22 cellular contexts compared by ENCODE assay signal in the genomic region with DNA sequence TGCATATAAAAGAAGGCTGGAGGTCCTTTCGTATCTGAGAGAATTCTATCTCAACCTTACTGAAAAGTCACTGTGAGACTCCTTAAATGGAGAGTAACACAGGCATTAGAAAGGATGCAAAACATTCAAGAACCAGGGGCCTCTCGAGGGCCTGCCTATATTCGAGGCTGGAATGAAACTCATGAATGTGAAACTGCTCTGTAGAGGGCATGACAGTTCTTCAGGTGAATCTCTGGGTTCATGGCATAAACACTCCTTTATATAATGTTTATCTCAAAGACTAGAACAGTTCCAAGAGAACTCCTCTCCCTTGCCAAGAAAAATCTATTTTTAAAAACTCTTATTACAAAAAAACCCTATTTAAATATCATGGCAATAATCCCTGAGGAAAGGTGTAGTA.
DNase-seq lines count a peak whose midpoint lies in the region; ATAC-seq, FAIRE-seq and TF ChIP-seq lines count a peak whose summit lies in the region.
"Had no signal": no experiment of that assay in that cellular context is flagged by ENCODE, and none has a peak within 500 bp of the region (broad histone marks: within the 10 kb centered on the region; RNA-seq: fewer than 3 reads in every experiment).

No MANE protein-coding gene starts in this region.

- no peaks in the 10 kb centered on the region for H3K27me3 ChIP-seq in liver (ENCODE audit: control insufficient read depth in 4 of 4, insufficient read depth in 4 of 4, low read length in 3 of 4)
- H3K27me3 ChIP-seq in HepG2 (ENCODE audit: control insufficient read depth in 1 of 2, insufficient read depth in 2 of 2, low read length in 2 of 2): peaks cover 0 to 8% of the 10 kb centered on the region in 2 experiments; a peak in 1 of 5 replicates
- no peaks in the 10 kb centered on the region for H3K27me3 ChIP-seq in OCI-LY3 (ENCODE audit: low read depth, low read length)
- H3K27me3 ChIP-seq in heart right ventricle: no peaks in the 10 kb centered on the region

- H3K4me2 ChIP-seq in HepG2 (ENCODE audit: low read depth, low read length) (no peak overlapping the region), OCI-LY3 (ENCODE audit: low read length) (no peak overlapping the region)

- H4K20me1 ChIP-seq in HepG2 (ENCODE audit: insufficient read depth, low read length): no peaks in the 10 kb centered on the region
- no peaks in the 10 kb centered on the region for H4K20me1 ChIP-seq in OCI-LY3 (ENCODE audit: insufficient read depth, low read length)

- intact Hi-C loops in HepG2 (cut with micrococcal nuclease; ENCODE audit: unreplicated experiment) (no loop called here), heart right ventricle (cut with DNase I) (no loop called here)

- TF ChIP-seq POLR2A in HepG2 (IDR thresholded peaks at IDR 0.05; ENCODE audit: insufficient read depth in 1 of 2, low read depth in 2 of 2, low read length in 2 of 2): no peak

- H3K27ac Mint-ChIP-seq in activated CD4-positive, alpha-beta memory T cell treated with anti-CD3 and anti-CD28 coated beads, Interleukin-2, amount 10 ng/mL, durations not matched to agents 7 days and 5 days: no peak overlapping the region
- no peak overlapping the region for H3K27ac Mint-ChIP-seq in activated T-helper 17 cell treated with anti-CD3 and anti-CD28 coated beads, Interleukin-2, amount 50 U/mL, for 72 hours
- H3K27ac Mint-ChIP-seq: T-cell had no signal

- no peak overlapping the region for H3K27ac ChIP-seq in liver (ENCODE audit: low read depth in 1 of 2, low read length in 2 of 2)
- no peak overlapping the region for H3K27ac ChIP-seq in HepG2 (ENCODE audit: extremely low read length, insufficient read depth, low read length)
- no peak overlapping the region for H3K27ac ChIP-seq in OCI-LY3 (ENCODE audit: low read length)
- no peak overlapping the region for H3K27ac ChIP-seq in heart right ventricle
- H3K27ac ChIP-seq: GM23248 had no signal

- TF ChIP-seq EP300 in HepG2 (IDR thresholded peaks at IDR 0.05; ENCODE audit: low read depth in 2 of 2, low read length in 2 of 2): no peak
- TF ChIP-seq EP300 in HepG2 (CRISPR knock-in tag; IDR thresholded peaks at IDR 0.05; ENCODE audit: borderline replicate concordance): no peak

- no TSS peak for BruUV-seq in HepG2 (replicated peaks; lab: Mats Ljungman, UMichigan)

- ATAC-seq in HepG2 (no peak), heart right ventricle (peak; percentile 38 to 86 (median 74)), HG03571 (IDR thresholded peaks at IDR 0.05; ENCODE audit: unreplicated experiment) (no peak), GM21423 (IDR thresholded peaks at IDR 0.05; ENCODE audit: unreplicated experiment) (no peak)
- no peak for ATAC-seq in activated T-helper 17 cell treated with anti-CD3 and anti-CD28 coated beads, Interleukin-2, amount 50 U/mL, for 72 hours (replicated peaks)
- ATAC-seq: K562, T-cell had no signal

- H3K9me3 ChIP-seq in liver (ENCODE audit: control insufficient read depth in 4 of 4, low read length in 3 of 4) (no peaks in the 10 kb centered on the region), HepG2 (ENCODE audit: low read length) (no peaks in the 10 kb centered on the region), OCI-LY3 (ENCODE audit: insufficient read depth, low read length) (no peaks in the 10 kb centered on the region), heart right ventricle (no peaks in the 10 kb centered on the region)
- H3K9me3 ChIP-seq: Caco-2 had no signal

- DNase-seq in HepG2 (ENCODE audit: low spot score): no peak
- DNase-seq in heart right ventricle: no peak
- no peak for DNase-seq in activated CD4-positive, alpha-beta memory T cell treated with anti-CD3 and anti-CD28 coated beads, Interleukin-2, amount 10 ng/mL, durations not matched to agents 7 days and 5 days
- DNase-seq: ACHN; AML-193; Caco-2; EL; GM23248; NCI-H2081; NCI-H226; NCI-H524 treated with DMSO at 0.1 percent for 48 hours; NK-92 treated with Interleukin-12 subunit alpha and Interleukin-12 subunit beta, amount 100 ng/mL, for 24 hours; OCI-M1; RPMI8226; T-cell had no signal

- no peak for TF ChIP-seq CTCF in liver (IDR thresholded peaks at IDR 0.05; ENCODE audit: low read depth, low read length, missing input control)
- TF ChIP-seq CTCF in HepG2 (CRISPR knock-in tag; IDR thresholded peaks at IDR 0.05): no peak
- TF ChIP-seq CTCF in OCI-LY3 (IDR thresholded peaks at IDR 0.05; ENCODE audit: low read depth, low read length): peak; percentile 32; the same call in 1 of the 2 replicates
- peak in 3 of 9 donors; percentile 36 to 43 (median 37) for TF ChIP-seq CTCF in heart right ventricle (IDR thresholded peaks at IDR 0.05)

- peak; percentile 10 to 76 for TF ChIP-seq RAD21 in liver (IDR thresholded peaks at IDR 0.05)
- TF ChIP-seq RAD21 in HepG2 (CRISPR knock-in tag; IDR thresholded peaks at IDR 0.05): no peak

- H3K36me3 Mint-ChIP-seq in activated CD4-positive, alpha-beta memory T cell treated with anti-CD3 and anti-CD28 coated beads, Interleukin-2, amount 10 ng/mL, durations not matched to agents 7 days and 5 days (ENCODE audit: low read depth): no peaks in the 10 kb centered on the region
- no peaks in the 10 kb centered on the region for H3K36me3 Mint-ChIP-seq in activated T-helper 17 cell treated with anti-CD3 and anti-CD28 coated beads, Interleukin-2, amount 50 U/mL, for 72 hours (ENCODE audit: low read depth)
- H3K36me3 Mint-ChIP-seq: CD14-positive monocyte, T-cell had no signal

- FAIRE-seq in HepG2 (lab: Jason Lieb, UNC): no peak
- FAIRE-seq: K562 had no signal

- in situ Hi-C loops in HepG2 (cut with HindIII; ENCODE audit: extremely low pct_ligation_motif_present, low pct_unique_long_range_greater_than_20kb): no loop called here

- POLR2A ChIA-PET in HepG2 (lab: Yijun Ruan, JAX): no interaction called here
- POLR2A ChIA-PET in activated CD4-positive, alpha-beta memory T cell treated with anti-CD3 and anti-CD28 coated beads, Interleukin-2, amount 10 ng/mL, durations not matched to agents 7 days and 5 days (lab: Charles Lee): no interaction called here

- no peaks in the 10 kb centered on the region for H3K4me1 ChIP-seq in liver (ENCODE audit: control insufficient read depth in 4 of 4, insufficient read depth in 4 of 4, low read length in 3 of 4)
- no peaks in the 10 kb centered on the region for H3K4me1 ChIP-seq in HepG2 (ENCODE audit: insufficient read depth, low read length)
- H3K4me1 ChIP-seq in OCI-LY3 (ENCODE audit: low read length): peaks cover 40% of the 10 kb centered on the region
- peaks cover 0 to 14% (median 0%) of the 10 kb centered on the region in 9 donors for H3K4me1 ChIP-seq in heart right ventricle
- H3K4me1 ChIP-seq: Caco-2 had no signal

- no peak overlapping the region for H3K9ac ChIP-seq in liver (ENCODE audit: low read depth in 1 of 2, low read length in 2 of 2)
- no peak overlapping the region for H3K9ac ChIP-seq in HepG2 (ENCODE audit: insufficient read depth, low read depth, low read length)
- no peak overlapping the region for H3K9ac ChIP-seq in OCI-LY3 (ENCODE audit: low read length)
- H3K9ac ChIP-seq: GM23248 had no signal

- no peaks in the 10 kb centered on the region for H3K9me3 Mint-ChIP-seq in activated CD4-positive, alpha-beta memory T cell treated with anti-CD3 and anti-CD28 coated beads, Interleukin-2, amount 10 ng/mL, durations not matched to agents 7 days and 5 days
- no peaks in the 10 kb centered on the region for H3K9me3 Mint-ChIP-seq in activated T-helper 17 cell treated with anti-CD3 and anti-CD28 coated beads, Interleukin-2, amount 50 U/mL, for 72 hours
- H3K9me3 Mint-ChIP-seq: T-cell had no signal

- no peak overlapping the region for H2AFZ ChIP-seq in HepG2 (ENCODE audit: low read length)
- no peak overlapping the region for H2AFZ ChIP-seq in OCI-LY3 (ENCODE audit: low read depth, low read length)
- H2AFZ ChIP-seq: GM23248 had no signal

- H3K79me2 ChIP-seq in HepG2 (ENCODE audit: insufficient read depth, low read length) (no peaks in the 10 kb centered on the region), OCI-LY3 (ENCODE audit: low read length) (no peaks in the 10 kb centered on the region)

- CTCF ChIA-PET in HepG2 (lab: Yijun Ruan, JAX; ENCODE audit: low intra/inter-chr PET ratio, low total read pairs): no interaction called here
- CTCF ChIA-PET in activated CD4-positive, alpha-beta memory T cell treated with anti-CD3 and anti-CD28 coated beads, Interleukin-2, amount 10 ng/mL, durations not matched to agents 7 days and 5 days (lab: Charles Lee): no interaction called here

- H3K4me1 Mint-ChIP-seq in activated CD4-positive, alpha-beta memory T cell treated with anti-CD3 and anti-CD28 coated beads, Interleukin-2, amount 10 ng/mL, durations not matched to agents 7 days and 5 days: peaks cover 7% of the 10 kb centered on the region
- H3K4me1 Mint-ChIP-seq in activated T-helper 17 cell treated with anti-CD3 and anti-CD28 coated beads, Interleukin-2, amount 50 U/mL, for 72 hours: no peaks in the 10 kb centered on the region
- H3K4me1 Mint-ChIP-seq: CD14-positive monocyte, T-cell had no signal

- no peak overlapping the region for H3K4me3 Mint-ChIP-seq in activated CD4-positive, alpha-beta memory T cell treated with anti-CD3 and anti-CD28 coated beads, Interleukin-2, amount 10 ng/mL, durations not matched to agents 7 days and 5 days
- no peak overlapping the region for H3K4me3 Mint-ChIP-seq in activated T-helper 17 cell treated with anti-CD3 and anti-CD28 coated beads, Interleukin-2, amount 50 U/mL, for 72 hours
- H3K4me3 Mint-ChIP-seq: CD14-positive monocyte, T-cell had no signal

- 43% methylated on average over 3 of the region's 3 CpGs for WGBS in liver
- WGBS in HepG2 (ENCODE audit: low lambda C conversion rate): 0% methylated on average over 3 of the region's 3 CpGs
- WGBS in heart right ventricle, 2 donors: 36 to 39% methylated on average over 3 of the region's 3 CpGs

- H3K36me3 ChIP-seq in liver (ENCODE audit: control insufficient read depth in 4 of 4, insufficient read depth in 3 of 4, low read depth in 1 of 4, low read length in 3 of 4) (no peaks in the 10 kb centered on the region), HepG2 (replicated peaks in 1 of 2; ENCODE audit: control insufficient read depth in 1 of 2, insufficient read depth in 2 of 2, low read length in 2 of 2) (no peaks in the 10 kb centered on the region), OCI-LY3 (replicated peaks; ENCODE audit: low read depth, low read length) (no peaks in the 10 kb centered on the region), heart right ventricle (no peaks in the 10 kb centered on the region)

- H3K27me3 Mint-ChIP-seq in activated CD4-positive, alpha-beta memory T cell treated with anti-CD3 and anti-CD28 coated beads, Interleukin-2, amount 10 ng/mL, durations not matched to agents 7 days and 5 days: peaks cover 20% of the 10 kb centered on the region
- peaks cover 13% of the 10 kb centered on the region for H3K27me3 Mint-ChIP-seq in activated T-helper 17 cell treated with anti-CD3 and anti-CD28 coated beads, Interleukin-2, amount 50 U/mL, for 72 hours

- H3K4me3 ChIP-seq in liver (ENCODE audit: low read depth in 1 of 3, low read length in 3 of 3): no peak overlapping the region
- H3K4me3 ChIP-seq in HepG2 (replicated peaks in 1 of 3; ENCODE audit: insufficient read depth in 1 of 3, low read depth in 2 of 3, low read length in 3 of 3): no peak overlapping the region
- H3K4me3 ChIP-seq in OCI-LY3 (ENCODE audit: low read length): no peak overlapping the region
- no peak overlapping the region for H3K4me3 ChIP-seq in heart right ventricle
- H3K4me3 ChIP-seq: GM23248, K562 had no signal

TF ChIP-seq in liver, 16 proteins besides CTCF, POLR2A, EP300 and RAD21 (continues in another document):
- no peak for TF ChIP-seq HNF4G (IDR thresholded peaks at IDR 0.05)

TF ChIP-seq in HepG2, 621 proteins besides CTCF, POLR2A, EP300 and RAD21 (continues in another document):
- TF ChIP-seq SIX1 (CRISPR knock-in tag; IDR thresholded peaks at IDR 0.05; ENCODE audit: borderline replicate concordance): no peak

Comparison
In these comparisons a context has a peak if more than half of its experiments do, and no peak if none do; other contexts are left out.
1. ATAC-seq: peak in heart right ventricle (8 of 8); none in HepG2 (single experiment), HG03571 (single experiment), activated T-helper 17 cell treated with anti-CD3 and anti-CD28 coated beads, Interleukin-2, amount 50 U/mL, for 72 hours (single experiment) and GM21423 (single experiment).